In genomic region chr2:26345554-26346453, GRCh38 we compare ENCODE assay signal across 1 cellular context.
A peak's percentile ranks its signal among the peaks of the same experiment; 100 is the strongest.
TF ChIP-seq lines count a peak whose summit lies in the region.

Gene SELENOI, plus strand, starts transcription at chr2:26346143. Its CDS starts 90 bp downstream, at chr2:26346233.

TF ChIP-seq in HepG2, 621 proteins besides CTCF, POLR2A, EP300 and RAD21 (continued from another document):
- TF ChIP-seq BRD4 (CRISPR knock-in tag; IDR thresholded peaks at IDR 0.05) (peak; percentile 58; the same call in 1 of the 2 replicates), FUBP1 (CRISPR knock-in tag; IDR thresholded peaks at IDR 0.05; ENCODE audit: borderline replicate concordance) (no peak), ZNF674 (CRISPR knock-in tag; IDR thresholded peaks at IDR 0.05; ENCODE audit: low read depth) (0 out of 2 replicates have a peak, but pooled peaks have one; percentile 89), ZNF792 (CRISPR knock-in tag; IDR thresholded peaks at IDR 0.05) (peak; percentile 62), SALL1 (CRISPR knock-in tag; IDR thresholded peaks at IDR 0.05) (peak; percentile 87), ISX (CRISPR knock-in tag; conservative IDR thresholded peaks at IDR 0.05) (0 out of 2 replicates have a peak, but pooled peaks have one; percentile 34), HNRNPK (IDR thresholded peaks at IDR 0.05; ENCODE audit: low read depth, low read length, poor library complexity, severe bottlenecking) (peak; percentile 53), FOXP1 (IDR thresholded peaks at IDR 0.05) (peak; percentile 51; the same call in 1 of the 2 replicates), FOXP1 (CRISPR knock-in tag; IDR thresholded peaks at IDR 0.05) (no peak), ZMAT3 (CRISPR knock-in tag; conservative IDR thresholded peaks at IDR 0.05) (peak; percentile 76)
